Comparison of ENCODE assay signal across 16 cellular contexts in the genomic region with DNA sequence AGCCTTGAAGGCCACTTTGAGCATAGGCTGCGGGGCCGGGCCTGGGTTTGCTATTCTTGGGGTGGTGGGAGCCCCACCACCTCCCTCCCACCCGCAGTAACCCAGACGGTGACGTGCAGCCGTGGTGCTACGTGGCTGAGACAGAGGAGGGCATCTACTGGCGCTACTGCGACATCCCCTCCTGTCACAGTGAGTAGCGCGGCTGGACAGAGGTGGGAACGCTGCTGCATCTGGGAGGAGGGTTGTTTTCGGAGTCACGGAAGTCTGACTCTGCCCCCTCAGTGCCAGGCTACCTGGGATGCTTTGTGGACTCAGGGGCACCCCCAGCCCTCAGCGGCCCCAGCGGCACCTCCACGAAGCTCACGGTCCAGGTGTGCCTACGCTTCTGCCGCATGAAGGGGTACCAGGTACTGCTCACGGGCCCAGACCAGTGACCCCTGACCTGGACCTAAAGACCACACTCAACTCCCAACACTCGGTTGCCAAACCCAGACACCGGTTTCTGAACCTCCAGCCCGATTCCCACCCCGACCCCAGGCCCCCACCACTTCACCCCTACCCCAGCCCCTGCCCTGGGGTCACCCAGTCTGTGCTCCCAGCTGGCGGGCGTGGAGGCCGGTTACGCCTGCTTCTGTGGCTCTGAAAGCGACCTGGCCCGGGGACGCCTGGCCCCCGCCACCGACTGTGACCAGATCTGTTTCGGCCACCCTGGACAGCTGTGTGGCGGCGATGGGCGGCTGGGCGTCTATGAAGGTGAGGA. TPM values are rescaled to one million over a fixed set of nuclear protein-coding genes. Genes with fewer than 3 reads are reported as not detected.
DNase-seq lines count a peak whose midpoint lies in the region; ATAC-seq and TF ChIP-seq lines count a peak whose summit lies in the region.
"Had no signal": no experiment of that assay in that cellular context is flagged by ENCODE, and none has a peak within 500 bp of the region (broad histone marks: within the 10 kb centered on the region; RNA-seq: fewer than 3 reads in every experiment).

No MANE protein-coding gene starts in this region.

- H4K20me1 ChIP-seq in Karpas-422 (ENCODE audit: insufficient read depth, low read depth, low read length) = peaks cover 10% of the 10 kb centered on the region; the same call in 1 of the 2 replicates

- H3K27me3 ChIP-seq in CD4-positive, alpha-beta T cell (ENCODE audit: control insufficient read depth, insufficient read depth, low read length) = peaks cover 68% of the 10 kb centered on the region
- H3K27me3 ChIP-seq in Karpas-422 (ENCODE audit: low read length) (no peaks in the 10 kb centered on the region), colonic mucosa (peaks cover 63% of the 10 kb centered on the region), foreskin keratinocyte (peaks cover 17% of the 10 kb centered on the region)

- no peaks in the 10 kb centered on the region for H3K9me3 Mint-ChIP-seq in CD4-positive, alpha-beta T cell
- no peaks in the 10 kb centered on the region for H3K9me3 Mint-ChIP-seq in osteocyte (ENCODE audit: unreplicated experiment)
- H3K9me3 Mint-ChIP-seq: activated B cell treated with CpG ODN at 0.5 μM for 24 hours had no signal

- CTCF ChIA-PET in CD4-positive, alpha-beta T cell (lab: Charles Lee) = no interaction called here

- H3K79me2 ChIP-seq in Karpas-422 (ENCODE audit: low read length) = peaks cover 15% of the 10 kb centered on the region

- no peak overlapping the region for H3K27ac ChIP-seq in CD4-positive, alpha-beta T cell (ENCODE audit: low read depth, low read length)
- H3K27ac ChIP-seq in Karpas-422 (ENCODE audit: low read length) (peak overlapping the region; percentile 56), colonic mucosa (no peak overlapping the region), foreskin keratinocyte (no peak overlapping the region)
- H3K27ac ChIP-seq: thoracic aorta had no signal

- DNase-seq in CD4-positive, alpha-beta T cell = no peak
- DNase-seq in Karpas-422 (no peak), colonic mucosa (no peak), osteocyte (ENCODE audit: extremely low spot score, unreplicated experiment) (peak; percentile 75), foreskin keratinocyte (no peak)
- no peak for DNase-seq in stimulated activated naive CD4-positive, alpha-beta T cell treated with Interleukin-2 at 50 U/mL for 16 hours (lab: John Stamatoyannopoulos, UW)
- no peak for DNase-seq in activated effector memory CD4-positive, alpha-beta T cell treated with anti-CD3 and anti-CD28 coated beads, Interleukin-2, amount 50 U/mL, for 16 hours
- DNase-seq: activated B cell treated with CpG ODN at 0.5 μM for 24 hours; activated gamma-delta T cell treated with Interleukin-2 at 50 U/mL for 16 hours; DMS153; NCI-H2029 treated with DMSO at 0.1 percent for 48 hours; NCI-H526 treated with DMSO at 0.1 percent for 48 hours; nucleus accumbens; stimulated activated CD4-positive, alpha-beta T cell treated with anti-CD3 and anti-CD28 coated beads, Interleukin-2, amount 100 ng/mL, for 48 hours had no signal

- H3K27me3 Mint-ChIP-seq in CD4-positive, alpha-beta T cell = peaks cover 48% of the 10 kb centered on the region
- H3K27me3 Mint-ChIP-seq in osteocyte (ENCODE audit: unreplicated experiment) = peaks cover 11% of the 10 kb centered on the region

- H3K4me1 ChIP-seq in Karpas-422 (ENCODE audit: low read length) (peaks cover 68% of the 10 kb centered on the region), colonic mucosa (peaks cover 37% of the 10 kb centered on the region), foreskin keratinocyte (peaks cover 8% of the 10 kb centered on the region)

- H3K27ac Mint-ChIP-seq in CD4-positive, alpha-beta T cell = no peak overlapping the region
- H3K27ac Mint-ChIP-seq in osteocyte (ENCODE audit: unreplicated experiment) = no peak overlapping the region
- H3K27ac Mint-ChIP-seq: activated B cell treated with CpG ODN at 0.5 μM for 24 hours had no signal

- no peak for ATAC-seq in CD4-positive, alpha-beta T cell (ENCODE audit: poor library complexity)
- ATAC-seq in foreskin keratinocyte = no peak

- peak overlapping the region; percentile 62 for H3K4me3 Mint-ChIP-seq in CD4-positive, alpha-beta T cell
- no peak overlapping the region for H3K4me3 Mint-ChIP-seq in osteocyte (ENCODE audit: unreplicated experiment)

- intact Hi-C loops in CD4-positive, alpha-beta T cell (cut with DNase I, micrococcal nuclease) = no loop called here
- intact Hi-C loops in colonic mucosa (cut with DNase I) = no loop called here

- peak overlapping the region; percentile 55; the same call in 1 of the 2 replicates for H3K4me3 ChIP-seq in Karpas-422 (ENCODE audit: low read length)
- H3K4me3 ChIP-seq in colonic mucosa = peak overlapping the region; percentile 22

- no peak for TF ChIP-seq CTCF in CD4-positive, alpha-beta T cell (IDR thresholded peaks at IDR 0.05)
- no peak for TF ChIP-seq CTCF in colonic mucosa (IDR thresholded peaks at IDR 0.05)
- no peak for TF ChIP-seq CTCF in osteocyte (IDR thresholded peaks at IDR 0.05)
- TF ChIP-seq CTCF in foreskin keratinocyte (conservative IDR thresholded peaks at IDR 0.05) = no peak

- peak overlapping the region; percentile 58 for H3K4me2 ChIP-seq in Karpas-422 (ENCODE audit: low read depth, low read length, poor library complexity, severe bottlenecking)

- POLR2A ChIA-PET in CD4-positive, alpha-beta T cell (lab: Charles Lee) = interaction anchor here (2.8 to 5.0 kb wide), 2 partner anchors 15 to 83 kb away, joined by 9 to 22 read pairs; partner anchors contain the start of genes FLYWCH2 and PKMYT1

- peaks cover 35% of the 10 kb centered on the region for H3K4me1 Mint-ChIP-seq in CD4-positive, alpha-beta T cell (ENCODE audit: low read depth)
- peaks cover 19% of the 10 kb centered on the region for H3K4me1 Mint-ChIP-seq in osteocyte (ENCODE audit: unreplicated experiment)

- H3K9me3 ChIP-seq in CD4-positive, alpha-beta T cell (ENCODE audit: control insufficient read depth, low read length) = no peaks in the 10 kb centered on the region
- H3K9me3 ChIP-seq in Karpas-422 (ENCODE audit: low read length) = no peaks in the 10 kb centered on the region
- no peaks in the 10 kb centered on the region for H3K9me3 ChIP-seq in colonic mucosa
- H3K9me3 ChIP-seq: thoracic aorta had no signal

- no peaks in the 10 kb centered on the region for H3K36me3 Mint-ChIP-seq in CD4-positive, alpha-beta T cell (ENCODE audit: low read depth)
- no peaks in the 10 kb centered on the region for H3K36me3 Mint-ChIP-seq in osteocyte (ENCODE audit: unreplicated experiment)

- H3K36me3 ChIP-seq in Karpas-422 (ENCODE audit: insufficient read depth, low read length) (no peaks in the 10 kb centered on the region), colonic mucosa (no peaks in the 10 kb centered on the region)
- H3K36me3 ChIP-seq: thoracic aorta had no signal

- no peaks in the 10 kb centered on the region for H3K9me2 ChIP-seq in Karpas-422 (replicated peaks; ENCODE audit: insufficient read depth, low read length)

- H3K9ac ChIP-seq in Karpas-422 (ENCODE audit: low read length) (peak overlapping the region; percentile 52), colonic mucosa (ENCODE audit: low read depth in 2 of 2, low read length in 2 of 2) (no peak overlapping the region)

- H2AFZ ChIP-seq in Karpas-422 (ENCODE audit: low read length) = no peak overlapping the region

RNA-seq across cellular contexts. Expression of gene KREMEN2, which starts 2.1 kb away (rescaled TPM):
- not detected for total RNA-seq in CD4-positive, alpha-beta T cell
- total RNA-seq in Karpas-422 (2014; rRNA removed; shearing (Covaris generic); ENCODE audit: low replicate concordance) = 3.4 and 8.5 TPM in 2 replicates
- total RNA-seq in colonic mucosa (1 to 10 TPM; 1.4 to 1.5 TPM), osteocyte (not detected in 2 replicates), foreskin keratinocyte (8.5 and 12.0 TPM in 2 replicates)
- polyA plus RNA-seq in foreskin keratinocyte = 10.7 and 14.5 TPM in 2 replicates
- total RNA-seq: aorta, thoracic aorta had no signal
- polyA plus RNA-seq: aorta had no signal

RNA-seq across cellular contexts. Expression of gene PAQR4, which starts 2.9 kb away (rescaled TPM):
- total RNA-seq in CD4-positive, alpha-beta T cell = under 1 TPM; 0.39 to 0.44 TPM
- 30.7 and 44.0 TPM in 2 replicates for total RNA-seq in Karpas-422 (2014; rRNA removed; shearing (Covaris generic); ENCODE audit: low replicate concordance)
- total RNA-seq in colonic mucosa (10 to 100 TPM; 14.0 to 42.3 TPM), osteocyte (8.4 and 11.9 TPM in 2 replicates), foreskin keratinocyte (29.6 and 32.8 TPM in 2 replicates)
- 35.4 and 35.6 TPM in 2 replicates for polyA plus RNA-seq in foreskin keratinocyte

RNA-seq across cellular contexts. Expression of gene PKMYT1, which starts 14.0 kb away (rescaled TPM):
- total RNA-seq in CD4-positive, alpha-beta T cell = under 1 TPM; 0.47 to 0.60 TPM
- total RNA-seq in Karpas-422 (2014; rRNA removed; shearing (Covaris generic); ENCODE audit: low replicate concordance) = 17.6 and 30.3 TPM in 2 replicates
- total RNA-seq in colonic mucosa = 10 to 100 TPM in 1 of 2 donors, 1 to 10 TPM in 1; 9.5 to 76.6 TPM
- 10.4 and 14.0 TPM in 2 replicates for total RNA-seq in osteocyte
- 82.0 and 99.7 TPM in 2 replicates for total RNA-seq in foreskin keratinocyte
- polyA plus RNA-seq in foreskin keratinocyte = 122 and 142 TPM in 2 replicates

RNA-seq across cellular contexts. Expression of gene CLDN9, which starts 46.5 kb away (rescaled TPM):
- total RNA-seq in CD4-positive, alpha-beta T cell = not detected
- total RNA-seq in Karpas-422 (2014; rRNA removed; shearing (Covaris generic); ENCODE audit: low replicate concordance) = not detected in 2 replicates
- under 1 TPM; 0.35 to 0.67 TPM for total RNA-seq in colonic mucosa
- total RNA-seq in osteocyte = not detected in 2 replicates
- total RNA-seq in foreskin keratinocyte = not detected in 2 replicates
- 0.06 TPM in 1 of 2 replicates, not detected in the other for polyA plus RNA-seq in foreskin keratinocyte
- total RNA-seq: activated B cell treated with CpG ODN at 0.5 μM for 24 hours had no signal

RNA-seq across cellular contexts. Expression of gene CLDN6, which starts 51.8 kb away (rescaled TPM):
- total RNA-seq in CD4-positive, alpha-beta T cell = not detected
- total RNA-seq in Karpas-422 (2014; rRNA removed; shearing (Covaris generic); ENCODE audit: low replicate concordance) = not detected in 2 replicates
- total RNA-seq in colonic mucosa (1 to 10 TPM in 1 of 2 donors, not detected in 1; 1.2 TPM), osteocyte (0.32 TPM in 1 of 2 replicates, not detected in the other), foreskin keratinocyte (0.11 and 0.14 TPM in 2 replicates)
- polyA plus RNA-seq in foreskin keratinocyte = 0.16 and 0.28 TPM in 2 replicates
- total RNA-seq: activated B cell treated with CpG ODN at 0.5 μM for 24 hours, aorta, thoracic aorta had no signal
- polyA plus RNA-seq: aorta had no signal
